In genomic region chr4:154936873-154937272, GRCh38 we compare ENCODE assay signal across 29 cellular contexts.
DNase-seq lines count a peak whose midpoint lies in the region; ATAC-seq and TF ChIP-seq lines count a peak whose summit lies in the region.
"Had no signal": no experiment of that assay in that cellular context is flagged by ENCODE, and none has a peak within 500 bp of the region (broad histone marks: within the 10 kb centered on the region; RNA-seq: fewer than 3 reads in every experiment).

No MANE protein-coding gene starts in this region.

- H4K91ac ChIP-seq in IMR-90 (ENCODE audit: insufficient read depth, low read depth, low read length) (no peak overlapping the region), neuronal stem cell (ENCODE audit: low read depth, low read length, poor library complexity) (no peak overlapping the region)

- no peak overlapping the region for H3K9ac ChIP-seq in IMR-90 (ENCODE audit: low read depth, low read length)
- no peak overlapping the region for H3K9ac ChIP-seq in neuronal stem cell (ENCODE audit: low read depth, low read length, poor library complexity)
- no peak overlapping the region for H3K9ac ChIP-seq in MM.1S (ENCODE audit: low read length)
- H3K9ac ChIP-seq: BLaER1; BLaER1 treated with 17β-estradiol and CSF1 and Interleukin-3, amounts not matched to agents 10 nM and 100 nM had no signal

- H3K27me3 ChIP-seq in IMR-90 (ENCODE audit: control insufficient read depth, insufficient read depth, low read length) (no peaks in the 10 kb centered on the region), neuronal stem cell (ENCODE audit: control insufficient read depth in 3 of 3, insufficient read depth in 3 of 3, low read depth in 1 of 3, low read length in 3 of 3) (no peaks in the 10 kb centered on the region), MM.1S (replicated peaks; ENCODE audit: insufficient read depth, low read length) (no peaks in the 10 kb centered on the region)
- H3K27me3 ChIP-seq: BE2C; BLaER1; BLaER1 treated with 17β-estradiol and CSF1 and Interleukin-3, amounts not matched to agents 10 nM and 100 nM had no signal

- no peak for TF ChIP-seq POLR2A in IMR-90 (IDR thresholded peaks at IDR 0.05; ENCODE audit: low read depth, low read length)

- H3F3A ChIP-seq in MM.1S (ENCODE audit: insufficient read depth, low read length): no peaks in the 10 kb centered on the region

- H3K27ac ChIP-seq in IMR-90 (ENCODE audit: insufficient read depth, low read length): no peak overlapping the region
- H3K27ac ChIP-seq in neuronal stem cell (replicated peaks; ENCODE audit: low read length): no peak overlapping the region
- no peak overlapping the region for H3K27ac ChIP-seq in MM.1S (ENCODE audit: low read length)
- H3K27ac ChIP-seq: 22Rv1; A549; BLaER1; BLaER1 treated with 17β-estradiol and CSF1 and Interleukin-3, amounts not matched to agents 10 nM and 100 nM; C4-2B had no signal

- H2BK5ac ChIP-seq in IMR-90 (ENCODE audit: low read depth, low read length, poor library complexity, severe bottlenecking) (no peak overlapping the region), neuronal stem cell (ENCODE audit: low read length) (no peak overlapping the region)

- H2BK20ac ChIP-seq in IMR-90 (ENCODE audit: low read depth, low read length): no peak overlapping the region

- H3K9me3 ChIP-seq in IMR-90 (ENCODE audit: control insufficient read depth, insufficient read depth, low read length): peaks cover 2% of the 10 kb centered on the region; the same call in 1 of the 2 replicates
- H3K9me3 ChIP-seq in neuronal stem cell (replicated peaks in 1 of 2; ENCODE audit: control insufficient read depth in 2 of 2, insufficient read depth in 1 of 2, low read depth in 1 of 2, low read length in 2 of 2): no peaks in the 10 kb centered on the region
- H3K9me3 ChIP-seq in MM.1S (replicated peaks; ENCODE audit: insufficient read depth, low read length): no peaks in the 10 kb centered on the region
- H3K9me3 ChIP-seq: A549, BE2C, Caco-2 had no signal

- H3K79me2 ChIP-seq in MM.1S (ENCODE audit: low read length): no peaks in the 10 kb centered on the region

- H3K9me1 ChIP-seq in IMR-90 (ENCODE audit: insufficient read depth, low read length): no peaks in the 10 kb centered on the region

- H4K5ac ChIP-seq in IMR-90 (ENCODE audit: low read depth, low read length): no peak overlapping the region

- peak overlapping the region; percentile 34 for H2BK12ac ChIP-seq in neuronal stem cell (ENCODE audit: low read length)

- H3K23ac ChIP-seq in IMR-90 (ENCODE audit: low read depth, low read length) (no peak overlapping the region), neuronal stem cell (ENCODE audit: low read depth, low read length, poor library complexity) (peak overlapping the region; percentile 75)

- dilution Hi-C loops in IMR-90 (cut with HindIII; ENCODE audit: low sequenced_read_pairs, unreplicated experiment): no loop called here

- in situ Hi-C loops in IMR-90 (cut with MboI; ENCODE audit: low sequenced_read_pairs): no loop called here

- H3K4ac ChIP-seq in IMR-90 (ENCODE audit: low read depth, low read length) (no peak overlapping the region), neuronal stem cell (ENCODE audit: low read length) (no peak overlapping the region)

- 50% methylated on average over 2 of the region's 3 CpGs; no CpG with 5 or more reads in 1 of the 2 experiments for WGBS in IMR-90 (ENCODE audit: extremely low coverage in 2 of 2, insufficient read length in 1 of 2), 2 experiments
- WGBS in neuronal stem cell (ENCODE audit: extremely low coverage in 2 of 2, insufficient read length in 2 of 2, insufficient replicate concordance in 1 of 2), 2 donors: no CpG with 5 or more reads among the region's 3 CpGs

- H3K36me3 ChIP-seq in IMR-90 (ENCODE audit: control insufficient read depth, insufficient read depth, low read length): no peaks in the 10 kb centered on the region
- no peaks in the 10 kb centered on the region for H3K36me3 ChIP-seq in neuronal stem cell (replicated peaks in 1 of 2; ENCODE audit: control insufficient read depth in 2 of 2, insufficient read depth in 2 of 2, low read length in 2 of 2)
- H3K36me3 ChIP-seq in MM.1S (replicated peaks; ENCODE audit: insufficient read depth, low read length): no peaks in the 10 kb centered on the region
- H3K36me3 ChIP-seq: BE2C; BLaER1; BLaER1 treated with 17β-estradiol and CSF1 and Interleukin-3, amounts not matched to agents 10 nM and 100 nM had no signal

- peak overlapping the region; percentile 16 for H2AK9ac ChIP-seq in IMR-90 (replicated peaks; ENCODE audit: low read depth, low read length, poor library complexity)

- H2BK15ac ChIP-seq in IMR-90 (ENCODE audit: low read depth, low read length) (no peak overlapping the region), neuronal stem cell (ENCODE audit: low read length) (peak overlapping the region; percentile 77)

- H2BK120ac ChIP-seq in IMR-90 (ENCODE audit: low read depth, low read length): no peak overlapping the region
- H2BK120ac ChIP-seq in neuronal stem cell (ENCODE audit: low read depth, low read length): no peak overlapping the region

- CTCF ChIA-PET in IMR-90 (lab: Yijun Ruan, JAX): no interaction called here

- no peak for TF ChIP-seq RAD21 in IMR-90 (IDR thresholded peaks at IDR 0.05; ENCODE audit: low read length)

- BruUV-seq in IMR-90 (replicated peaks; lab: Mats Ljungman, UMichigan): no TSS peak

- no peak overlapping the region for H3K4me3 ChIP-seq in IMR-90 (ENCODE audit: insufficient read depth, low read depth, low read length)
- no peak overlapping the region for H3K4me3 ChIP-seq in neuronal stem cell (ENCODE audit: low read length in 2 of 2)
- H3K4me3 ChIP-seq in MM.1S (ENCODE audit: low read length): no peak overlapping the region
- H3K4me3 ChIP-seq: A549; BLaER1; BLaER1 treated with 17β-estradiol and CSF1 and Interleukin-3, amounts not matched to agents 10 nM and 100 nM had no signal

- intact Hi-C loops in IMR-90 (cut with micrococcal nuclease): no loop called here

- H3K56ac ChIP-seq in IMR-90 (ENCODE audit: extremely low read depth, insufficient read depth, low read length): no peak overlapping the region

- H3K14ac ChIP-seq in IMR-90 (replicated peaks; ENCODE audit: low read depth, low read length) (no peak overlapping the region), neuronal stem cell (ENCODE audit: low read length) (no peak overlapping the region)

- DNase-seq in IMR-90 (no peak), neuronal stem cell (ENCODE audit: low spot score) (no peak), MM.1S (no peak)
- DNase-seq: 8988T; ACHN; AML-193; BE2C; C1 segment of cervical spinal cord; Caco-2; Calu3; CD4-positive, alpha-beta memory T cell; CD4-positive, alpha-beta T cell; CD4-positive, CD25-positive, alpha-beta regulatory T cell; CD8-positive, alpha-beta memory T cell; CD8-positive, alpha-beta T cell; COR-L47; DMS 273 treated with DMSO at 0.1 percent for 48 hours; DMS153; DMS53; DMS79; DMS79 treated with DMSO at 0.1 percent for 48 hours; DND-41; EL had no signal

- H4K20me1 ChIP-seq in IMR-90 (ENCODE audit: insufficient read depth, low read length) (no peaks in the 10 kb centered on the region), MM.1S (ENCODE audit: insufficient read depth, low read length) (no peaks in the 10 kb centered on the region)
- H4K20me1 ChIP-seq: BLaER1; BLaER1 treated with 17β-estradiol and CSF1 and Interleukin-3, amounts not matched to agents 10 nM and 100 nM had no signal

- ATAC-seq in IMR-90 (ENCODE audit: low read depth): no peak
- no peak for ATAC-seq in HG02759 (IDR thresholded peaks at IDR 0.05; ENCODE audit: unreplicated experiment)
- ATAC-seq: A549; CD8-positive, alpha-beta T cell had no signal

- no peak overlapping the region for H4K8ac ChIP-seq in IMR-90 (ENCODE audit: low read depth in 2 of 2, low read length in 2 of 2)
- no peak overlapping the region for H4K8ac ChIP-seq in neuronal stem cell (ENCODE audit: low read depth, low read length)

- no peak overlapping the region for H3K18ac ChIP-seq in IMR-90 (ENCODE audit: low read depth, low read length)
- peak overlapping the region; percentile 44 for H3K18ac ChIP-seq in neuronal stem cell (ENCODE audit: low read length)

- H2AK5ac ChIP-seq in IMR-90 (ENCODE audit: low read depth, low read length) (no peak overlapping the region), neuronal stem cell (ENCODE audit: low read depth, low read length) (peak overlapping the region; percentile 43)

- POLR2A ChIA-PET in IMR-90 (lab: Charles Lee; ENCODE audit: unreplicated experiment): no interaction called here

- H3K9me2 ChIP-seq in MM.1S (replicated peaks; ENCODE audit: insufficient read depth, low read length): no peaks in the 10 kb centered on the region

- no peak overlapping the region for H3K4me2 ChIP-seq in IMR-90 (ENCODE audit: low read depth, low read length)
- no peak overlapping the region for H3K4me2 ChIP-seq in neuronal stem cell (ENCODE audit: insufficient read depth, low read length, poor library complexity, severe bottlenecking)
- no peak overlapping the region for H3K4me2 ChIP-seq in MM.1S (ENCODE audit: low read depth, low read length)
- H3K4me2 ChIP-seq: A549; BLaER1; BLaER1 treated with 17β-estradiol and CSF1 and Interleukin-3, amounts not matched to agents 10 nM and 100 nM had no signal

- no peaks in the 10 kb centered on the region for H3K79me1 ChIP-seq in IMR-90 (ENCODE audit: low read depth in 1 of 2, low read length in 2 of 2)
- H3K79me1 ChIP-seq in neuronal stem cell (ENCODE audit: low read depth, low read length): no peaks in the 10 kb centered on the region

- H2AFZ ChIP-seq in IMR-90 (replicated peaks; ENCODE audit: low read length, poor library complexity) (no peak overlapping the region), neuronal stem cell (ENCODE audit: low read length) (no peak overlapping the region), MM.1S (ENCODE audit: low read length) (no peak overlapping the region)

- no peak for TF ChIP-seq CTCF in IMR-90 (conservative IDR thresholded peaks at IDR 0.05; ENCODE audit: low read depth, low read length)
- no peak for TF ChIP-seq CTCF in MM.1S (IDR thresholded peaks at IDR 0.05; ENCODE audit: low read length)

- H3K4me1 ChIP-seq in IMR-90 (ENCODE audit: control insufficient read depth, insufficient read depth, low read length): no peaks in the 10 kb centered on the region
- no peaks in the 10 kb centered on the region for H3K4me1 ChIP-seq in neuronal stem cell (ENCODE audit: control insufficient read depth in 2 of 2, insufficient read depth in 1 of 2, low read depth in 1 of 2, low read length in 2 of 2)
- no peaks in the 10 kb centered on the region for H3K4me1 ChIP-seq in MM.1S (ENCODE audit: low read length)
- H3K4me1 ChIP-seq: A549; BE2C; BLaER1; BLaER1 treated with 17β-estradiol and CSF1 and Interleukin-3, amounts not matched to agents 10 nM and 100 nM; Caco-2 had no signal

TF ChIP-seq in IMR-90, 13 proteins besides CTCF, POLR2A, EP300 and RAD21:
- TF ChIP-seq FOS (IDR thresholded peaks at IDR 0.05; ENCODE audit: low read depth, low read length) (no peak), CHD1 (IDR thresholded peaks at IDR 0.05; ENCODE audit: low read depth, low read length) (no peak)
